In genomic region chr21:44867999-44868700, GRCh38 we compare ENCODE assay signal across 1 cellular context.
TF ChIP-seq lines count a peak whose summit lies in the region.

No MANE protein-coding gene starts in this region.

TF ChIP-seq in WTC11, 78 proteins besides CTCF, POLR2A, EP300 and RAD21 (continued from another document):
- TF ChIP-seq GTF2I (CRISPR knock-in tag; conservative IDR thresholded peaks at IDR 0.05) (no peak), ZNF121 (CRISPR knock-in tag; IDR thresholded peaks at IDR 0.05) (no peak), SMAD4 (CRISPR knock-in tag; IDR thresholded peaks at IDR 0.05) (no peak), FOXJ3 (CRISPR knock-in tag; IDR thresholded peaks at IDR 0.05; ENCODE audit: borderline replicate concordance) (no peak), NR1H2 (CRISPR knock-in tag; IDR thresholded peaks at IDR 0.05) (no peak), NFATC4 (CRISPR knock-in tag; IDR thresholded peaks at IDR 0.05) (no peak), ERG (CRISPR knock-in tag; IDR thresholded peaks at IDR 0.05) (no peak), ZNF425 (CRISPR knock-in tag; conservative IDR thresholded peaks at IDR 0.05) (no peak), AR (CRISPR knock-in tag; IDR thresholded peaks at IDR 0.05) (no peak), KAT7 (CRISPR knock-in tag; IDR thresholded peaks at IDR 0.05; ENCODE audit: borderline replicate concordance) (no peak), ELF4 (CRISPR knock-in tag; IDR thresholded peaks at IDR 0.05; ENCODE audit: low read depth) (no peak), SP1 (CRISPR knock-in tag; conservative IDR thresholded peaks at IDR 0.05) (no peak)
